Comparison of ENCODE assay signal across 8 cellular contexts in genomic region chr3:113912551-113913246, GRCh38. TPM values are rescaled to one million over a fixed set of nuclear protein-coding genes. Genes with fewer than 3 reads are reported as not detected.
DNase-seq lines count a peak whose midpoint lies in the region; ATAC-seq and TF ChIP-seq lines count a peak whose summit lies in the region.

No MANE protein-coding gene starts in this region.

- H3K27me3 Mint-ChIP-seq in GM23338 (ENCODE audit: insufficient read depth, low read depth, poor library complexity) = peaks cover 2% of the 10 kb centered on the region

- H3K4me3 ChIP-seq in GM23338 = no peak overlapping the region
- no peak overlapping the region for H3K4me3 ChIP-seq in OCI-LY7 (ENCODE audit: low read depth, low read length, poor library complexity, severe bottlenecking)

- no peak overlapping the region for H3K27ac ChIP-seq in GM23338 (ENCODE audit: low read depth)
- H3K27ac ChIP-seq in OCI-LY7 (ENCODE audit: low read depth, low read length, poor library complexity, severe bottlenecking) = no peak overlapping the region

- H4K20me1 ChIP-seq in GM23338 (replicated peaks; ENCODE audit: insufficient read depth) = no peaks in the 10 kb centered on the region
- H4K20me1 ChIP-seq in OCI-LY7 (ENCODE audit: insufficient read depth, low read length) = no peaks in the 10 kb centered on the region

- TF ChIP-seq EP300 in Ishikawa (IDR thresholded peaks at IDR 0.05; ENCODE audit: borderline replicate concordance) = no peak

- TF ChIP-seq RAD21 in Ishikawa (IDR thresholded peaks at IDR 0.05; ENCODE audit: low read depth) = peak; percentile 91

- no peak overlapping the region for H3K27ac Mint-ChIP-seq in GM23338

- no peak overlapping the region for H3K4me3 Mint-ChIP-seq in GM23338

- no TSS peak for BruUV-seq in OCI-LY7 (replicated peaks; lab: Mats Ljungman, UMichigan)

- no peaks in the 10 kb centered on the region for H3K4me1 ChIP-seq in GM23338 (ENCODE audit: insufficient read depth)
- no peaks in the 10 kb centered on the region for H3K4me1 ChIP-seq in OCI-LY7 (ENCODE audit: insufficient read depth, low read length, poor library complexity, severe bottlenecking)

- TF ChIP-seq CTCF in GM23338 (conservative IDR thresholded peaks at IDR 0.05; ENCODE audit: low read depth in 2 of 2) = peak; percentile 80 to 89
- peak; percentile 85 for TF ChIP-seq CTCF in OCI-LY7 (conservative IDR thresholded peaks at IDR 0.05; ENCODE audit: low read length)

- no peaks in the 10 kb centered on the region for H3K27me3 ChIP-seq in GM23338 (ENCODE audit: insufficient read depth)

- DNase-seq in 8988T (peak; percentile 11), GDM1 (lab: John Stamatoyannopoulos, UW) (peak; percentile 51), GM23338 (ENCODE audit: low spot score) (peak; percentile 94), OCI-LY7 (ENCODE audit: low spot score) (peak; percentile 74), astrocyte of the hippocampus (ENCODE audit: low read depth, low spot score) (peak; percentile 71), islet precursor cell (peak; percentile 53)
- DNase-seq in stimulated activated naive CD8-positive, alpha-beta T cell treated with anti-CD3 and anti-CD28 coated beads, Interleukin-15, Interleukin-2, amounts not matched to agents 100 U/mL and 50 U/mL, for 24 hours = peak; percentile 6

- H3K9me3 ChIP-seq in OCI-LY7 (ENCODE audit: low read length) = no peaks in the 10 kb centered on the region

- H3K9me3 Mint-ChIP-seq in GM23338 = no peaks in the 10 kb centered on the region

- no peak overlapping the region for H3K4me2 ChIP-seq in GM23338
- H3K4me2 ChIP-seq in OCI-LY7 (ENCODE audit: low read length) = no peak overlapping the region

- POLR2A ChIA-PET in OCI-LY7 (lab: Charles Lee) = interaction anchor here (0.5 to 1.0 kb wide), 7 partner anchors 63 to 366 kb away, joined by 3 to 6 read pairs (median 3); no protein-coding TSS in a partner anchor

- H3K79me2 ChIP-seq in GM23338 (replicated peaks; ENCODE audit: insufficient read depth) (no peaks in the 10 kb centered on the region), OCI-LY7 (ENCODE audit: insufficient read depth, low read depth, low read length) (no peaks in the 10 kb centered on the region)

- H3K4me1 Mint-ChIP-seq in GM23338 = peaks cover 4% of the 10 kb centered on the region; the same call in 1 of the 3 replicates

- H2AFZ ChIP-seq in GM23338 (no peak overlapping the region), OCI-LY7 (ENCODE audit: low read length) (0 out of 2 replicates have a peak overlapping the region, but pooled peaks have one; percentile 8)

- H3K9me2 ChIP-seq in GM23338 (ENCODE audit: insufficient read depth) (no peaks in the 10 kb centered on the region), OCI-LY7 (ENCODE audit: insufficient read depth, low read length) (no peaks in the 10 kb centered on the region)

- ATAC-seq in GM23338 = peak; percentile 97
- ATAC-seq in stimulated activated naive CD8-positive, alpha-beta T cell treated with anti-CD3 and anti-CD28 coated beads, Interleukin-15, Interleukin-2, amounts not matched to agents 100 U/mL and 50 U/mL, for 24 hours = peak; percentile 65

- intact Hi-C loops in OCI-LY7 (cut with micrococcal nuclease; ENCODE audit: unreplicated experiment) = loop anchor here (1.0 to 10.0 kb wide), 4 partner anchors 68 to 418 kb away; partner anchors contain the start of gene GRAMD1C

- no peaks in the 10 kb centered on the region for H3K36me3 Mint-ChIP-seq in GM23338 (ENCODE audit: low read depth)

- H3K36me3 ChIP-seq in GM23338 (ENCODE audit: insufficient read depth) (no peaks in the 10 kb centered on the region), OCI-LY7 (ENCODE audit: insufficient read depth, low read length) (no peaks in the 10 kb centered on the region)

- no peaks in the 10 kb centered on the region for H3F3A ChIP-seq in GM23338 (replicated peaks; ENCODE audit: low read depth)

- CTCF ChIA-PET in OCI-LY7 (lab: Charles Lee; ENCODE audit: unreplicated experiment) = no interaction called here

TF ChIP-seq in GM23338, 12 proteins besides CTCF, POLR2A, EP300 and RAD21:
- TF ChIP-seq, protein P1, sequence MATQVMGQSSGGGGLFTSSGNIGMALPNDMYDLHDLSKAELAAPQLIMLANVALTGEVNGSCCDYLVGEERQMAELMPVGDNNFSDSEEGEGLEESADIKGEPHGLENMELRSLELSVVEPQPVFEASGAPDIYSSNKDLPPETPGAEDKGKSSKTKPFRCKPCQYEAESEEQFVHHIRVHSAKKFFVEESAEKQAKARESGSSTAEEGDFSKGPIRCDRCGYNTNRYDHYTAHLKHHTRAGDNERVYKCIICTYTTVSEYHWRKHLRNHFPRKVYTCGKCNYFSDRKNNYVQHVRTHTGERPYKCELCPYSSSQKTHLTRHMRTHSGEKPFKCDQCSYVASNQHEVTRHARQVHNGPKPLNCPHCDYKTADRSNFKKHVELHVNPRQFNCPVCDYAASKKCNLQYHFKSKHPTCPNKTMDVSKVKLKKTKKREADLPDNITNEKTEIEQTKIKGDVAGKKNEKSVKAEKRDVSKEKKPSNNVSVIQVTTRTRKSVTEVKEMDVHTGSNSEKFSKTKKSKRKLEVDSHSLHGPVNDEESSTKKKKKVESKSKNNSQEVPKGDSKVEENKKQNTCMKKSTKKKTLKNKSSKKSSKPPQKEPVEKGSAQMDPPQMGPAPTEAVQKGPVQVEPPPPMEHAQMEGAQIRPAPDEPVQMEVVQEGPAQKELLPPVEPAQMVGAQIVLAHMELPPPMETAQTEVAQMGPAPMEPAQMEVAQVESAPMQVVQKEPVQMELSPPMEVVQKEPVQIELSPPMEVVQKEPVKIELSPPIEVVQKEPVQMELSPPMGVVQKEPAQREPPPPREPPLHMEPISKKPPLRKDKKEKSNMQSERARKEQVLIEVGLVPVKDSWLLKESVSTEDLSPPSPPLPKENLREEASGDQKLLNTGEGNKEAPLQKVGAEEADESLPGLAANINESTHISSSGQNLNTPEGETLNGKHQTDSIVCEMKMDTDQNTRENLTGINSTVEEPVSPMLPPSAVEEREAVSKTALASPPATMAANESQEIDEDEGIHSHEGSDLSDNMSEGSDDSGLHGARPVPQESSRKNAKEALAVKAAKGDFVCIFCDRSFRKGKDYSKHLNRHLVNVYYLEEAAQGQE (IDR thresholded peaks at IDR 0.05; ENCODE audit: unreplicated experiment) = no peak
- TF ChIP-seq JUNB (IDR thresholded peaks at IDR 0.05; ENCODE audit: unreplicated experiment) (no peak), NANOG (IDR thresholded peaks at IDR 0.05; ENCODE audit: borderline replicate concordance) (no peak), ZNF331 (CRISPR knock-in tag; IDR thresholded peaks at IDR 0.05; ENCODE audit: low read depth) (no peak), ZNF114 (CRISPR knock-in tag; IDR thresholded peaks at IDR 0.05) (no peak)
TF ChIP-seq in GM23338: peak in this region for 0.

TF ChIP-seq in Ishikawa, 13 proteins besides CTCF, POLR2A, EP300 and RAD21:
- TF ChIP-seq TEAD4 (IDR thresholded peaks at IDR 0.05) (no peak), CEBPB (IDR thresholded peaks at IDR 0.05) (no peak), CREB1 (IDR thresholded peaks at IDR 0.05; ENCODE audit: low read depth) (no peak), TCF12 (IDR thresholded peaks at IDR 0.05; ENCODE audit: low read depth) (no peak), FOXM1 (IDR thresholded peaks at IDR 0.05; ENCODE audit: borderline replicate concordance, low read depth) (no peak), YY1 (IDR thresholded peaks at IDR 0.05; ENCODE audit: low read depth) (no peak), ZBTB7A (IDR thresholded peaks at IDR 0.05; ENCODE audit: low read depth) (no peak)
- TF ChIP-seq, protein P2, sequence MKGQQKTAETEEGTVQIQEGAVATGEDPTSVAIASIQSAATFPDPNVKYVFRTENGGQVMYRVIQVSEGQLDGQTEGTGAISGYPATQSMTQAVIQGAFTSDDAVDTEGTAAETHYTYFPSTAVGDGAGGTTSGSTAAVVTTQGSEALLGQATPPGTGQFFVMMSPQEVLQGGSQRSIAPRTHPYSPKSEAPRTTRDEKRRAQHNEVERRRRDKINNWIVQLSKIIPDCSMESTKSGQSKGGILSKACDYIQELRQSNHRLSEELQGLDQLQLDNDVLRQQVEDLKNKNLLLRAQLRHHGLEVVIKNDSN (IDR thresholded peaks at IDR 0.05) = no peak

RNA-seq across cellular contexts. Expression of gene ZDHHC23, which starts 35.1 kb away (rescaled TPM):
- total RNA-seq in GM23338 (2014; rRNA removed; shearing (Covaris generic)) = 14.5 and 14.8 TPM in 2 replicates
- 2.7 and 3.5 TPM in 2 replicates for polyA plus RNA-seq in GM23338 (2016; fragmentation: Nextera tagmentation; extraction: Ambion mirVana)
- 36.9 and 37.5 TPM in 2 replicates for total RNA-seq in OCI-LY7 (2014; rRNA removed; shearing (Covaris generic))
- 44.4 and 51.9 TPM in 2 replicates for total RNA-seq in OCI-LY7 (2022)

Comparison
In these comparisons a context has a peak if more than half of its experiments do, and no peak if none do; other contexts are left out.
1. DNase-seq: peak in every context shown above with its lines; median percentile 94 in GM23338; 74 in OCI-LY7; 71 in astrocyte of the hippocampus; 53 in islet precursor cell; 51 in GDM1; 11 in 8988T; 6 in stimulated activated naive CD8-positive, alpha-beta T cell treated with anti-CD3 and anti-CD28 coated beads, Interleukin-15, Interleukin-2, amounts not matched to agents 100 U/mL and 50 U/mL, for 24 hours.